Comparison of ENCODE assay signal across 9 cellular contexts in the genomic region with DNA sequence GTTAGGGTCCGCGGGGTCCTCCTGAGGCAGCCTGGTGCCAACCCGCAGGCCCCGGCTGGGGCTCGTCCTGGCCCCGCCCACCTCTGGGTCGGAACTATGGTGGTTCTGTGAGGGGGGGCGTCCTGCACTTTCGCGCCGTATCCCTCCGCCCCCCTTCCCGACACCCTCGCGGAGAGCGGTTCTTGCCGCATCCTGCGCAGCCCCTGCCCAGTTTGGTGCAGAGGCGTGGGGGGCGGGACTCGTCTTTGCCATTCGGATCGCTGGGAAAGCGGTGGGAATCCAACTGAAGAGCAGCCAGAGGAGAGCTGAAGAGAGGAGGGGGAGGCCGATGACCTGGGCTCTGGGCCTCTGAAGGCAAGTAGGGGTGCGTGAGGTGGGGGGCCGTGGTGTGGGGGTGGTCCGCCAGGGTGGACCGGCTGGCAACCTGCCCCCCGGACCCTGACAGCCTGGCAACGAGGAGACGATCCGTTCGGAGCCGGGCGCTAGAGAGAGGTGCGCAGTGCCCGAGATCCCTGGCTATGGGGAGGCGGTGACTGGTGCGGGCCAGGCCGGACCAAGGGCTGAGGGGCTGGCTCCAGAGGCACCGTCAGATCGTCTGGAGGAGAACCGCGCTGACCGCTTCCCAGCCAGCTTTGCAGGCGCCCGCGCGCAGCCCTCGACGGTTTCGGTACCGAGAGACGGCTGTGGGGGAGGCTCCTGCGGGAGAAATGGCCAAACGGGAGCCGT. TPM values are rescaled to one million over a fixed set of nuclear protein-coding genes. Genes with fewer than 3 reads are reported as not detected.
DNase-seq lines count a peak whose midpoint lies in the region; ATAC-seq, FAIRE-seq and TF ChIP-seq lines count a peak whose summit lies in the region.
"Had no signal": no experiment of that assay in that cellular context is flagged by ENCODE, and none has a peak within 500 bp of the region (broad histone marks: within the 10 kb centered on the region; RNA-seq: fewer than 3 reads in every experiment).

Gene GPRASP1 (plus strand): TSS at position 242 of the 726 bp plus-strand sequence. CDS start 2,431 bp downstream, outside the sequence.

- peak within 1 kb of the TSS; percentile 44 for H3K4me3 ChIP-seq in A673 (ENCODE audit: low read depth, low read length, poor library complexity, severe bottlenecking)
- H3K4me3 ChIP-seq in WI38 (ENCODE audit: low read depth, low read length) = peak within 1 kb of the TSS; percentile 61
- peak within 1 kb of the TSS; percentile 36 for H3K4me3 ChIP-seq in bronchial epithelial cell (ENCODE audit: low read depth, low read length)
- H3K4me3 ChIP-seq in small intestine (ENCODE audit: low read depth in 1 of 2, low read length in 2 of 2) = peak within 1 kb of the TSS; percentile 41 to 47

- intact Hi-C loops in A673 (cut with micrococcal nuclease; ENCODE audit: unreplicated experiment) = no loop called here

- H3K27ac ChIP-seq in A673 (ENCODE audit: low read depth, low read length, poor library complexity, severe bottlenecking) (no peak within 1 kb of the TSS), small intestine (ENCODE audit: low read depth in 1 of 2, low read length in 1 of 2) (peak within 1 kb of the TSS in 1 of 2 donors; percentile 64)
- H3K27ac ChIP-seq: epithelial cell of prostate had no signal

- no peaks in the 10 kb centered on the region for H3K27me3 ChIP-seq in A673 (replicated peaks; ENCODE audit: insufficient read depth, low read depth, low read length, poor library complexity)
- H3K27me3 ChIP-seq in bronchial epithelial cell (ENCODE audit: control insufficient read depth, insufficient read depth, low read length) = no peaks in the 10 kb centered on the region
- H3K27me3 ChIP-seq in small intestine (ENCODE audit: control insufficient read depth in 2 of 2, insufficient read depth in 2 of 2, low read length in 2 of 2) = no peaks in the 10 kb centered on the region

- TF ChIP-seq POLR2A in GM12892 (IDR thresholded peaks at IDR 0.05; ENCODE audit: low read depth, low read length) = no peak

- H3K36me3 Mint-ChIP-seq in immature natural killer cell = peaks cover 0 to 5% (median 5%) of the 10 kb centered on the region in 3 donors

- CTCF ChIA-PET in A673 (lab: Charles Lee) = no interaction called here

- H3K36me3 ChIP-seq in A673 (ENCODE audit: insufficient read depth, low read length, poor library complexity, severe bottlenecking) (no peaks in the 10 kb centered on the region), bronchial epithelial cell (ENCODE audit: control insufficient read depth, insufficient read depth, low read length) (no peaks in the 10 kb centered on the region), small intestine (ENCODE audit: control insufficient read depth in 2 of 2, insufficient read depth in 2 of 2, low read length in 2 of 2) (no peaks in the 10 kb centered on the region)

- H3K4me1 Mint-ChIP-seq in immature natural killer cell = peaks cover 16% of the 10 kb centered on the region in 2 donors

- peak; percentile 38 for ATAC-seq in HG02610 (IDR thresholded peaks at IDR 0.05; ENCODE audit: unreplicated experiment)

- H3K4me3 Mint-ChIP-seq in immature natural killer cell = peak within 1 kb of the TSS; percentile 96 to 99 (median 96)

- H3K4me1 ChIP-seq in A673 (ENCODE audit: insufficient read depth, low read length, poor library complexity, severe bottlenecking) = no peaks in the 10 kb centered on the region
- no peaks in the 10 kb centered on the region for H3K4me1 ChIP-seq in small intestine (ENCODE audit: control insufficient read depth in 2 of 2, insufficient read depth in 1 of 2, low read depth in 1 of 2, low read length in 1 of 2)

- 1 to 44% (median 15%) methylated on average over 37 to 58 of the region's 58 CpGs for WGBS in small intestine, 3 donors

- TF ChIP-seq CTCF in A673 (conservative IDR thresholded peaks at IDR 0.05; ENCODE audit: low read depth, low read length) (no peak), WI38 (IDR thresholded peaks at IDR 0.05; ENCODE audit: low read depth, low read length) (no peak), bronchial epithelial cell (IDR thresholded peaks at IDR 0.05; ENCODE audit: insufficient read depth, low read length, severe bottlenecking) (no peak)

- H3K9me3 ChIP-seq in A673 (ENCODE audit: low read depth, low read length, poor library complexity, severe bottlenecking) = no peaks in the 10 kb centered on the region
- no peaks in the 10 kb centered on the region for H3K9me3 ChIP-seq in small intestine (ENCODE audit: control insufficient read depth, low read depth)

- FAIRE-seq in bronchial epithelial cell (lab: Jason Lieb, UNC) (no peak), small intestine (lab: Jason Lieb, UNC) (no peak), GM12892 (lab: Jason Lieb, UNC) (no peak)

- no TSS peak for BruUV-seq in A673 (replicated peaks; lab: Mats Ljungman, UMichigan)

- H3K27me3 Mint-ChIP-seq in immature natural killer cell (ENCODE audit: low read depth in 3 of 3) = peaks cover 2 to 10% (median 3%) of the 10 kb centered on the region in 3 donors

- peak within 1 kb of the TSS; percentile 69 to 92 (median 87) for H3K27ac Mint-ChIP-seq in immature natural killer cell

- POLR2A ChIA-PET in A673 (lab: Charles Lee; ENCODE audit: low non-redundant PET) = no interaction called here

- peak; percentile 45 for DNase-seq in A673 (ENCODE audit: low spot score)
- no peak for DNase-seq in bronchial epithelial cell (ENCODE audit: low read depth)
- peak; percentile 65 to 69 (median 65) for DNase-seq in immature natural killer cell
- DNase-seq in small intestine = peak; percentile 3
- DNase-seq in GM12892 (ENCODE audit: insufficient read length) = no peak
- no peak for DNase-seq in SHP77 treated with DMSO at 0.1 percent for 48 hours (lab: John Stamatoyannopoulos, UW)

- H3K9me3 Mint-ChIP-seq in immature natural killer cell = peaks cover 0 to 2% (median 0%) of the 10 kb centered on the region in 6 donors

RNA-seq across cellular contexts. Expression of gene GPRASP1, which starts in this region (rescaled TPM):
- total RNA-seq in A673 (2021) = 3.2 and 3.7 TPM in 2 replicates
- total RNA-seq in bronchial epithelial cell = 0.53 and 1.2 TPM in 2 replicates
- polyA plus RNA-seq in immature natural killer cell = 1 to 10 TPM in 1 of 3 donors, under 1 TPM in 1, not detected in 1; 0.41 to 1.5 TPM
- 1 to 10 TPM in 1 of 3 donors, under 1 TPM in 2; 0.67 to 3.4 (median 0.81) TPM for polyA plus RNA-seq in small intestine
- polyA plus RNA-seq in GM12892 (2012; ENCODE audit: missing spikeins) = 0.36 TPM

Comparison
In these comparisons a context has a peak if more than half of its experiments do, and no peak if none do; other contexts are left out.
1. DNase-seq: peak in A673 (single experiment), immature natural killer cell (3 of 3) and small intestine (single experiment); none in bronchial epithelial cell (single experiment), GM12892 (single experiment) and SHP77 treated with DMSO at 0.1 percent for 48 hours (single experiment).
2. Peak in every context shown above with its lines, with median percentiles within 50 percentile points of each other: H3K4me3 ChIP-seq.